Comparison of ENCODE assay signal across 10 cellular contexts in the genomic region with DNA sequence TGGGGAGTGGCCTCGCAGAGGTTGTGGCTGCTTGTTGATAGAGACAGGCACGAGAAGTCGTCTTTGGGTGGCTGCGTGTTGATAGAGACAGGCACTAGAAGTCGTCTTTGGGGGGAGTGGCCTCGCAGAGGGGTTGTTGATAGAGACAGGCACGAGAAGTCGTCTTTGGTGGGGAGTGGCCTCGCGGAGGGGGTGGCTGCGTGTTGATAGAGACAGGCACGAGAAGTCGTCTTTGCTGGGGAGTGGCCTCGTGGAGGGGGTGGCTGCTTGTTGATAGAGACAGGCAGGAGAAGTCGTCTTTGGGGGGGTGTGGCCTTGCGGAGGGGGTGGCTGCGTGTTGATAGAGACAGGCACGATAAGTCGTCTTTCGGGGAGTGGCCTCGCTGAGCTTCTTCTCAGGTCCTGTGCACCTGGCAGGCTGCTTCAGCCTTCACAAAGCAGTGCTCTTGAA.
DNase-seq lines count a peak whose midpoint lies in the region; ATAC-seq and TF ChIP-seq lines count a peak whose summit lies in the region.
"Had no signal": no experiment of that assay in that cellular context is flagged by ENCODE, and none has a peak within 500 bp of the region (broad histone marks: within the 10 kb centered on the region; RNA-seq: fewer than 3 reads in every experiment).

No MANE protein-coding gene starts in this region.

- H3K27me3 ChIP-seq in uterus: no peaks in the 10 kb centered on the region

- DNase-seq in stimulated activated CD4-positive, alpha-beta T cell treated with anti-CD3 and anti-CD28 coated beads, Interleukin-15, amount 100 ng/mL, for 24 hours: peak; percentile 13
- DNase-seq in stimulated activated CD4-positive, alpha-beta T cell treated with anti-CD3 and anti-CD28 coated beads, Interleukin-4, amount 100 ng/mL, for 24 hours: no peak
- DNase-seq in cardiac fibroblast (ENCODE audit: low read depth in 2 of 2): peak in 1 of 2 donors; percentile 36
- DNase-seq in mesothelial cell of epicardium (ENCODE audit: low spot score in 2 of 2, unreplicated experiment in 2 of 2): no peak
- DNase-seq in uterus: no peak
- DNase-seq in KG1 (lab: John Stamatoyannopoulos, UW): no peak
- DNase-seq in NCI-H1092 (lab: John Stamatoyannopoulos, UW): no peak
- DNase-seq: stimulated activated CD4-positive, alpha-beta T cell treated with anti-CD3 and anti-CD28 coated beads, Interleukin-12 subunit alpha, Interleukin-12 subunit beta, amount 100 ng/mL, for 4 hours had no signal

- intact Hi-C loops in uterus (cut with DNase I; ENCODE audit: low total_unique reads): no loop called here

- H3K4me1 ChIP-seq in uterus: no peaks in the 10 kb centered on the region

- H3K4me3 ChIP-seq in cardiac fibroblast (replicated peaks in 1 of 2; ENCODE audit: low read depth in 2 of 2, low read length in 2 of 2) (peak overlapping the region; percentile 40 to 50), uterus (peak overlapping the region; percentile 16 to 25)
- H3K4me3 ChIP-seq: PC-9 had no signal

- TF ChIP-seq POLR2A in uterus (IDR thresholded peaks at IDR 0.05): no peak

- no peaks in the 10 kb centered on the region for H3K9me3 ChIP-seq in uterus

- peak overlapping the region; percentile 72 for H3K4me3 Mint-ChIP-seq in mesothelial cell of epicardium

- H3K27ac ChIP-seq in uterus: no peak overlapping the region
- H3K27ac ChIP-seq: PC-9 had no signal

- no peaks in the 10 kb centered on the region for H3K27me3 Mint-ChIP-seq in mesothelial cell of epicardium (ENCODE audit: low read depth)

- TF ChIP-seq CTCF in cardiac fibroblast (IDR thresholded peaks at IDR 0.05; ENCODE audit: low read depth, low read length) (no peak), mesothelial cell of epicardium (IDR thresholded peaks at IDR 0.05; ENCODE audit: unreplicated experiment) (no peak), uterus (IDR thresholded peaks at IDR 0.05) (no peak)

- peaks cover 11% of the 10 kb centered on the region for H3K9me3 Mint-ChIP-seq in mesothelial cell of epicardium

- peaks cover 8% of the 10 kb centered on the region for H3K36me3 Mint-ChIP-seq in mesothelial cell of epicardium

- no peaks in the 10 kb centered on the region for H3K36me3 ChIP-seq in uterus

- ATAC-seq in HG03280 (IDR thresholded peaks at IDR 0.05; ENCODE audit: unreplicated experiment): no peak

- peak overlapping the region; percentile 78 for H3K27ac Mint-ChIP-seq in mesothelial cell of epicardium

- H3K4me1 Mint-ChIP-seq in mesothelial cell of epicardium: peaks cover 26% of the 10 kb centered on the region
